ENCODE assay signal across 28 cellular contexts in the genomic region with DNA sequence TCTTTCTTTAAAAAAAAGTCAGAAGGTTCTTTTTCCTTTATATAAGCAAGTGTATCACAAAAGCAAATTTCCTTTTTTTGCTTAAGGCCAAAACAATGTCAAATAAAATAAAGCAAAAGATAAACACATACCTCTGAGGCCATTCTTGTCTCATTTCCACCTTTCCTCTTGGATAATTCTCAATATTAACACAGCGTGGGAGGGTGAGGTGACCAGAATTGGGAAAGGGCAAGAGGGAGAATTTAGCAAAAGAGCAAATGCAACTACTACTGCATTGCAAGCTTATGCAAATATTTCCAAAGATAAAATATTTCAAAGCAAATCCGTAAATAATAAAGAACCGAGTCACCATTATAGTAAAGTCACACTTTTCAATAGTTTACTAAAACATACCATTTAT.
"Had no signal": no experiment of that assay in that cellular context is flagged by ENCODE, and none has a peak within 500 bp of the region (broad histone marks: within the 10 kb centered on the region; RNA-seq: fewer than 3 reads in every experiment).

No MANE protein-coding gene starts in this region.

- ATAC-seq: effector memory CD8-positive, alpha-beta T cell; esophagus mucosa; foreskin keratinocyte; gastrocnemius medialis; gastroesophageal sphincter; heart left ventricle; heart right ventricle had no signal

- H3K4me1 ChIP-seq: colonic mucosa, esophagus squamous epithelium, foreskin keratinocyte, gastrocnemius medialis, heart left ventricle, heart right ventricle had no signal

- H3K27me3 ChIP-seq: colonic mucosa, esophagus muscularis mucosa, esophagus squamous epithelium, foreskin keratinocyte, gastrocnemius medialis, gastroesophageal sphincter, heart left ventricle, heart right ventricle had no signal

- DNase-seq: colonic mucosa; cortex of kidney; dermis blood vessel endothelial cell; dorsolateral prefrontal cortex; effector CD4-positive, alpha-beta T cell; effector CD8-positive, alpha-beta T cell; effector memory CD4-positive, alpha-beta T cell; effector memory CD8-positive, alpha-beta T cell; endodermal cell; erythroblast; esophagus squamous epithelium; foreskin fibroblast; foreskin keratinocyte; foreskin melanocyte; gastrocnemius medialis; glutamatergic neuron; head of caudate nucleus; heart left ventricle; heart right ventricle had no signal

- H3K4me3 ChIP-seq: colonic mucosa, coronary artery, dorsolateral prefrontal cortex, esophagus muscularis mucosa, esophagus squamous epithelium, gastrocnemius medialis, gastroesophageal sphincter, heart left ventricle, heart right ventricle had no signal

- H3K27ac ChIP-seq: colonic mucosa, coronary artery, dorsolateral prefrontal cortex, epithelial cell of prostate, esophagus muscularis mucosa, esophagus squamous epithelium, foreskin keratinocyte, gastrocnemius medialis, gastroesophageal sphincter, heart left ventricle, heart right ventricle had no signal

- FAIRE-seq: colon, endometrium, endothelial cell of umbilical vein, frontal cortex had no signal

- H3K9me3 ChIP-seq: colonic mucosa, gastrocnemius medialis had no signal

- H3K36me3 ChIP-seq: colonic mucosa, esophagus muscularis mucosa, esophagus squamous epithelium, gastrocnemius medialis, gastroesophageal sphincter, heart left ventricle, heart right ventricle had no signal
